Comparison of ENCODE assay signal across 12 cellular contexts in the genomic region with DNA sequence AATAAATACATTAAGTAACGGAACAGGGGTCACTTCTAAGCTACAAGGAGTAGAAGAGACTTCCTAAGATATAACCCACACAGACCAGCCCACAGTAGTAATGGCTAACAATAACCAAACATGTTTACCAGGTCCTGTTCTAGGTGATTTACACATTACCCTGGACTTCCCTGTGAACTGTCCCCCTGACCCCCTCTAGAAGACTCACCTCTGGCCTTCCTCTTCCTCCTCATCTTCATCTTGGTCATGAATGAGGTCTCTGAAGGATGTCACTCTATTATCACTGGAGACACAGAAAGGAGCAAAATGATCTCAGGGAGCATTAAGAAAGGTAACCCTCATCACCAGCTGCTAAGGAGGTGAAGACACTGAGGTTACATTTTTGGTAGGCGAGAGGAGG. TPM values are rescaled to one million over a fixed set of nuclear protein-coding genes. Genes with fewer than 3 reads are reported as not detected.
"Had no signal": no experiment of that assay in that cellular context is flagged by ENCODE, and none has a peak within 500 bp of the region (broad histone marks: within the 10 kb centered on the region; RNA-seq: fewer than 3 reads in every experiment).

No MANE protein-coding gene starts in this region.

- H3K9me3 Mint-ChIP-seq: GM23338, H9, HFFc6 had no signal

- ATAC-seq: GM23338, HCT116 had no signal

- DNase-seq: GM23248, GOT3, H7, H9, HCEC 1CT, HFFc6 had no signal

- H3K9ac ChIP-seq: GM23248 had no signal

- H3K4me1 ChIP-seq: HAP-1 had no signal

- H3K4me3 Mint-ChIP-seq: GM23338, H9, HFFc6 had no signal

- FAIRE-seq: H1, H54 had no signal

- H3K27ac Mint-ChIP-seq: GM23338, H9, HFFc6 had no signal

- H3K4me2 ChIP-seq: GM23338 had no signal

- H2AFZ ChIP-seq: GM23248, GM23338 had no signal

- H3K9me3 ChIP-seq: HAP-1 had no signal

- H3K27ac ChIP-seq: GM23248 had no signal

- H3K4me1 Mint-ChIP-seq: GM23338, H9 had no signal

- H3K4me3 ChIP-seq: GM23248, GM23338, HAP-1 had no signal

RNA-seq across cellular contexts. Expression of a gene that starts 33.2 kb away (rescaled TPM):
- total RNA-seq: GM23248, GM23338, H4, H7, H9, HFFc6 had no signal
- polyA plus RNA-seq: GM23248, H1 had no signal
